31 cellular contexts compared by ENCODE assay signal in the genomic region with DNA sequence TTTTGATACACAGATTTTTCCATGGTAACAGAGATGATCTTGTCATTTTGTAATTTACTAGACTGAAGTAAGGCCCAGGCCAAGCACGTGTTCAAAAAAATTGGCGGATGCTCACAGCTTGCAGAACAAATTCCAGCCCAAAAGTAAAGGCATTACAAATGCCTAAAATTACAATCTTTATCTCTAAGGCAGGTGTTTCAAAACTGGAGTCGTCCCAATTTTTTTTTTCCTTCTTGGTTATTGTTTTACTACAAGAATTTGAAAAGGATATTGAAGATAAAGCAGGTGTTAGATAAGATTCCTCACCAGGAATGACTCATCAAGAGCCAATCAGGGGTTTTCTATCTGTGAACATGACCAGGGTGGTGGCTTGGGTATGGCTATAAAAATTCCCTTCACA.
DNase-seq lines count a peak whose midpoint lies in the region; ATAC-seq, FAIRE-seq and TF ChIP-seq lines count a peak whose summit lies in the region.
"Had no signal": no experiment of that assay in that cellular context is flagged by ENCODE, and none has a peak within 500 bp of the region (broad histone marks: within the 10 kb centered on the region; RNA-seq: fewer than 3 reads in every experiment).

No MANE protein-coding gene starts in this region.

- no peaks in the 10 kb centered on the region for H3K4me1 ChIP-seq in psoas muscle
- H3K4me1 ChIP-seq in esophagus squamous epithelium = no peaks in the 10 kb centered on the region
- peaks cover 0 to 15% (median 7%) of the 10 kb centered on the region in 4 donors for H3K4me1 ChIP-seq in esophagus muscularis mucosa
- H3K4me1 ChIP-seq: testis, uterus had no signal

- peaks cover 25% of the 10 kb centered on the region for H3K4me1 Mint-ChIP-seq in Calu3 (ENCODE audit: low read depth, unreplicated experiment)
- H3K4me1 Mint-ChIP-seq: activated naive CD8-positive, alpha-beta T cell treated with anti-CD3 and anti-CD28 coated beads, Interleukin-2, amount 10 ng/mL, durations not matched to agents 7 days and 5 days; memory B cell; naive thymus-derived CD4-positive, alpha-beta T cell; stimulated activated naive B cell treated with anti-CD40 and anti-IgM and Interleukin-4, amounts not matched to agents 10 μg/mL and 1 μg/mL and 100 μg/mL, for 72 hours had no signal

- no peaks in the 10 kb centered on the region for H3K27me3 Mint-ChIP-seq in Calu3 (ENCODE audit: unreplicated experiment)
- H3K27me3 Mint-ChIP-seq: activated CD8-positive, alpha-beta T cell treated with anti-CD3 and anti-CD28 coated beads for 36 hours; activated naive CD8-positive, alpha-beta T cell treated with anti-CD3 and anti-CD28 coated beads, Interleukin-2, amount 10 ng/mL, durations not matched to agents 7 days and 5 days; CD4-positive, CD25-positive, alpha-beta regulatory T cell; memory B cell; naive thymus-derived CD4-positive, alpha-beta T cell; stimulated activated naive B cell treated with anti-CD40 and anti-IgM and Interleukin-4, amounts not matched to agents 10 μg/mL and 1 μg/mL and 100 μg/mL, for 72 hours had no signal

- H3K9me3 Mint-ChIP-seq in Calu3 (ENCODE audit: low read depth, unreplicated experiment) = no peaks in the 10 kb centered on the region
- H3K9me3 Mint-ChIP-seq: activated CD8-positive, alpha-beta T cell treated with anti-CD3 and anti-CD28 coated beads for 36 hours; activated naive CD8-positive, alpha-beta T cell treated with anti-CD3 and anti-CD28 coated beads, Interleukin-2, amount 10 ng/mL, durations not matched to agents 7 days and 5 days had no signal

- ATAC-seq in psoas muscle = peak in 1 of 4 donors; percentile 60
- ATAC-seq: activated CD8-positive, alpha-beta T cell treated with anti-CD3 and anti-CD28 coated beads for 36 hours; HCT116; naive thymus-derived CD4-positive, alpha-beta T cell; stimulated activated naive B cell treated with anti-CD40 and anti-IgM and Interleukin-4, amounts not matched to agents 10 μg/mL and 1 μg/mL and 100 μg/mL, for 72 hours had no signal

- no peak overlapping the region for H3K4me3 ChIP-seq in psoas muscle
- no peak overlapping the region for H3K4me3 ChIP-seq in esophagus squamous epithelium
- H3K4me3 ChIP-seq in esophagus muscularis mucosa = no peak overlapping the region
- H3K4me3 ChIP-seq: MG63, PC-9, testis, uterus had no signal

- BruUV-seq in Calu3 (replicated peaks; lab: Mats Ljungman, UMichigan) = no TSS peak

- no peaks in the 10 kb centered on the region for H3K36me3 Mint-ChIP-seq in Calu3 (ENCODE audit: insufficient read depth, unreplicated experiment)
- H3K36me3 Mint-ChIP-seq: activated naive CD8-positive, alpha-beta T cell treated with anti-CD3 and anti-CD28 coated beads, Interleukin-2, amount 10 ng/mL, durations not matched to agents 7 days and 5 days; CD4-positive, CD25-positive, alpha-beta regulatory T cell; memory B cell; naive thymus-derived CD4-positive, alpha-beta T cell; stimulated activated naive B cell treated with anti-CD40 and anti-IgM and Interleukin-4, amounts not matched to agents 10 μg/mL and 1 μg/mL and 100 μg/mL, for 72 hours had no signal

- no peak for TF ChIP-seq EP300 in esophagus muscularis mucosa (IDR thresholded peaks at IDR 0.05)

- peak; percentile 28 for DNase-seq in Calu3
- DNase-seq in dermis blood vessel endothelial cell = peak; percentile 80
- DNase-seq in kidney tubule cell (ENCODE audit: low spot score) = peak; percentile 28
- DNase-seq in psoas muscle = peak in 1 of 2 donors; percentile 21
- no peak for DNase-seq in NCI-H128 (lab: John Stamatoyannopoulos, UW; ENCODE audit: unreplicated experiment)
- DNase-seq in esophagus squamous epithelium (lab: John Stamatoyannopoulos, UW) = no peak
- DNase-seq in esophagus muscularis mucosa (ENCODE audit: extremely low spot score) = no peak
- no peak for DNase-seq in RCC 7860 (ENCODE audit: low spot score)
- DNase-seq: activated CD4-positive, alpha-beta T cell treated with anti-CD3 and anti-CD28 coated beads for 1 hour; activated CD8-positive, alpha-beta T cell treated with anti-CD3 and anti-CD28 coated beads for 36 hours; activated effector memory CD4-positive, alpha-beta T cell treated with anti-CD3 and anti-CD28 coated beads, Interleukin-2, amount 50 U/mL, for 16 hours; activated naive CD8-positive, alpha-beta T cell treated with anti-CD3 and anti-CD28 coated beads, Interleukin-2, amount 10 ng/mL, durations not matched to agents 7 days and 5 days; CD4-positive, CD25-positive, alpha-beta regulatory T cell; DMS 273 treated with DMSO at 0.1 percent for 48 hours; islet precursor cell; MG63; naive thymus-derived CD4-positive, alpha-beta T cell; NCI-H1417 treated with DMSO at 0.1 percent for 48 hours; NCI-H510A treated with DMSO at 0.1 percent for 48 hours; NK-92 treated with Interleukin-12 subunit alpha and Interleukin-12 subunit beta, amount 100 ng/mL, for 24 hours; nucleus accumbens; SIG-M5; stimulated activated CD4-positive, alpha-beta T cell treated with anti-CD3 and anti-CD28 coated beads, Interleukin-4, amount 100 ng/mL, for 1 hour; stimulated activated naive B cell treated with anti-CD40 and anti-IgM and Interleukin-4, amounts not matched to agents 10 μg/mL and 1 μg/mL and 100 μg/mL, for 72 hours; testis; uterus had no signal

- no peaks in the 10 kb centered on the region for H3K36me3 ChIP-seq in psoas muscle (ENCODE audit: insufficient read depth in 1 of 2, low read depth in 1 of 2)
- no peaks in the 10 kb centered on the region for H3K36me3 ChIP-seq in esophagus squamous epithelium
- no peaks in the 10 kb centered on the region for H3K36me3 ChIP-seq in esophagus muscularis mucosa
- H3K36me3 ChIP-seq: MG63, uterus had no signal

- 9 to 20% (median 20%) methylated on average over 3 of the region's 3 CpGs for WGBS in psoas muscle, 3 donors
- 26 to 40% methylated on average over 3 of the region's 3 CpGs for WGBS in esophagus squamous epithelium, 2 donors
- 46% methylated on average over 3 of the region's 3 CpGs for WGBS in esophagus muscularis mucosa

- H3K27ac ChIP-seq in psoas muscle = peak overlapping the region; percentile 51
- peak overlapping the region in 1 of 4 donors; percentile 29 for H3K27ac ChIP-seq in esophagus squamous epithelium
- H3K27ac ChIP-seq in esophagus muscularis mucosa (replicated peaks in 1 of 4) = peak overlapping the region in 2 of 4 donors; percentile 6 to 18
- H3K27ac ChIP-seq: PC-9, testis had no signal

- CTCF ChIA-PET in Calu3 (lab: Charles Lee) = no interaction called here

- TF ChIP-seq CTCF in Calu3 (IDR thresholded peaks at IDR 0.05; ENCODE audit: unreplicated experiment) (no peak), psoas muscle (IDR thresholded peaks at IDR 0.05) (no peak), esophagus squamous epithelium (IDR thresholded peaks at IDR 0.05) (no peak), esophagus muscularis mucosa (IDR thresholded peaks at IDR 0.05) (no peak)

- H3K27me3 ChIP-seq in psoas muscle (ENCODE audit: insufficient read depth in 3 of 3, low read length in 2 of 3) (no peaks in the 10 kb centered on the region), esophagus squamous epithelium (no peaks in the 10 kb centered on the region), esophagus muscularis mucosa (no peaks in the 10 kb centered on the region)
- H3K27me3 ChIP-seq: MG63, testis, uterus had no signal

- TF ChIP-seq POLR2A in esophagus squamous epithelium (IDR thresholded peaks at IDR 0.05) (no peak), esophagus muscularis mucosa (IDR thresholded peaks at IDR 0.05; ENCODE audit: low read depth) (no peak)

- no peak for FAIRE-seq in RCC 7860 (lab: Jason Lieb, UNC)
- FAIRE-seq: frontal cortex, GM19239 had no signal

- H3K27ac Mint-ChIP-seq in Calu3 (ENCODE audit: unreplicated experiment) = no peak overlapping the region
- H3K27ac Mint-ChIP-seq: activated CD8-positive, alpha-beta T cell treated with anti-CD3 and anti-CD28 coated beads for 36 hours; activated naive CD8-positive, alpha-beta T cell treated with anti-CD3 and anti-CD28 coated beads, Interleukin-2, amount 10 ng/mL, durations not matched to agents 7 days and 5 days; CD4-positive, CD25-positive, alpha-beta regulatory T cell; memory B cell; naive thymus-derived CD4-positive, alpha-beta T cell; stimulated activated naive B cell treated with anti-CD40 and anti-IgM and Interleukin-4, amounts not matched to agents 10 μg/mL and 1 μg/mL and 100 μg/mL, for 72 hours had no signal

- H3K4me3 Mint-ChIP-seq in Calu3 (ENCODE audit: low read depth, unreplicated experiment) = no peak overlapping the region
- H3K4me3 Mint-ChIP-seq: activated CD8-positive, alpha-beta T cell treated with anti-CD3 and anti-CD28 coated beads for 36 hours; activated naive CD8-positive, alpha-beta T cell treated with anti-CD3 and anti-CD28 coated beads, Interleukin-2, amount 10 ng/mL, durations not matched to agents 7 days and 5 days; CD4-positive, CD25-positive, alpha-beta regulatory T cell; memory B cell; naive thymus-derived CD4-positive, alpha-beta T cell; stimulated activated naive B cell treated with anti-CD40 and anti-IgM and Interleukin-4, amounts not matched to agents 10 μg/mL and 1 μg/mL and 100 μg/mL, for 72 hours had no signal

- intact Hi-C loops in Calu3 (cut with micrococcal nuclease; ENCODE audit: unreplicated experiment) = loop anchor here (2.0 kb wide), 1 partner anchor 40 kb away; no protein-coding TSS in a partner anchor
- intact Hi-C loops in psoas muscle (cut with DNase I) = no loop called here
- intact Hi-C loops in esophagus squamous epithelium (cut with DNase I) = no loop called here
- intact Hi-C loops in esophagus muscularis mucosa (cut with DNase I) = no loop called here

- H3K9me3 ChIP-seq in psoas muscle (no peaks in the 10 kb centered on the region), esophagus squamous epithelium (peaks cover 0 to 8% (median 0%) of the 10 kb centered on the region in 3 donors), esophagus muscularis mucosa (peaks cover 0 to 3% (median 0%) of the 10 kb centered on the region in 4 donors)
- H3K9me3 ChIP-seq: MG63, testis, uterus had no signal

Comparison
In these comparisons a context has a peak if more than half of its experiments do, and no peak if none do; other contexts are left out.
1. DNase-seq: peak in Calu3 (single experiment), dermis blood vessel endothelial cell (single experiment) and kidney tubule cell (single experiment); none in NCI-H128 (single experiment), esophagus squamous epithelium (single experiment), esophagus muscularis mucosa (single experiment) and RCC 7860 (single experiment).